In the genomic region with DNA sequence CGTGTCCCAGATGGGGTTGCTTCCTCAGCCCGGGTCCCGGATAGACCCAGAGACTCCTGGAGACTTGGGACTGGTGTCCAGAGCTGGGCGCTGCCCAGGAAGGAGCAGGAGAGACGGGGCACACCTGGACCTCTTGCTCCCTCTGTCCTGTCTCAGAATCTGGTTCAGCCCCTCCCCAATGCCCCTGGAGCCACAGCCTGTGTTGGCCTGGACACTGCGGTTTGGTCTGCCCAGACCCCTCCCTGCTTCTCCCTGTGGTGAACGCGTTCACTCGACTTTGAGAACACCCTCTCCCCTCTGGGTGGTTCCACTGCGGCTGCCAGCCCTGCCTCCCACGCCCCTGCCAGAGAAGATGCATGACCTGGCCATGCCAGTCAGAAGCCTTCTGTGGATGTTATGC, we compare ENCODE assay signal across 19 cellular contexts.
A peak's percentile ranks its signal among the peaks of the same experiment; 100 is the strongest.
DNase-seq lines count a peak whose midpoint lies in the region; ATAC-seq and TF ChIP-seq lines count a peak whose summit lies in the region.
"Had no signal": no experiment of that assay in that cellular context is flagged by ENCODE, and none has a peak within 500 bp of the region (broad histone marks: within the 10 kb centered on the region; RNA-seq: fewer than 3 reads in every experiment).

No MANE protein-coding gene starts in this region.

- no peak for ATAC-seq in HG03565 (IDR thresholded peaks at IDR 0.05; ENCODE audit: unreplicated experiment)

- peak; percentile 59 for DNase-seq in activated effector memory CD4-positive, alpha-beta T cell treated with anti-CD3 and anti-CD28 coated beads, Interleukin-2, amount 50 U/mL, for 16 hours
- no peak for DNase-seq in activated effector memory CD4-positive, alpha-beta T cell treated with Interleukin-2 at 50 U/mL for 16 hours
- DNase-seq in BE2C = peak; percentile 3
- peak; percentile 41 for DNase-seq in islet precursor cell
- peak; percentile 41 for DNase-seq in osteoblast (ENCODE audit: insufficient read length, low spot score, missing footprints)
- DNase-seq in NCI-H1436 treated with DMSO at 0.1 percent for 48 hours (lab: John Stamatoyannopoulos, UW) = no peak
- DNase-seq in SIG-M5 (lab: John Stamatoyannopoulos, UW) = no peak
- DNase-seq: CD4-positive, alpha-beta T cell; H9; IMR-90; Karpas-422; MG63; NCI-H1092 treated with DMSO at 0.1 percent for 48 hours; NCI-H1694; NCI-H510A treated with DMSO at 0.1 percent for 48 hours; NCI-H82; PC-9 had no signal

- H3K4me3 ChIP-seq in BE2C (ENCODE audit: low read depth, low read length) (no peak overlapping the region), osteoblast (ENCODE audit: insufficient read depth, low read length) (no peak overlapping the region)
- H3K4me3 ChIP-seq: PC-9 had no signal

- no peaks in the 10 kb centered on the region for H3K79me2 ChIP-seq in osteoblast (ENCODE audit: insufficient read depth, low read length)

- no peaks in the 10 kb centered on the region for H3K4me1 ChIP-seq in BE2C
- H3K4me1 ChIP-seq in osteoblast (ENCODE audit: insufficient read depth, low read length) = no peaks in the 10 kb centered on the region

- TF ChIP-seq CTCF in BE2C (IDR thresholded peaks at IDR 0.05; ENCODE audit: low read depth, low read length) = no peak
- no peak for TF ChIP-seq CTCF in osteoblast (IDR thresholded peaks at IDR 0.05; ENCODE audit: extremely low read depth, low read depth, low read length)

- H2AFZ ChIP-seq in osteoblast (ENCODE audit: low read length) = no peak overlapping the region
- H2AFZ ChIP-seq: PC-9 had no signal

- H3K27me3 ChIP-seq in BE2C (no peaks in the 10 kb centered on the region), osteoblast (ENCODE audit: insufficient read depth, low read length) (no peaks in the 10 kb centered on the region)
- H3K27me3 ChIP-seq: MG63 had no signal

- no peak overlapping the region for H3K4me2 ChIP-seq in osteoblast (ENCODE audit: insufficient read depth, low read length)
- H3K4me2 ChIP-seq: PC-9 had no signal

- H3K36me3 ChIP-seq in BE2C (no peaks in the 10 kb centered on the region), osteoblast (ENCODE audit: insufficient read depth, low read length) (no peaks in the 10 kb centered on the region)
- H3K36me3 ChIP-seq: MG63 had no signal

- H3K27ac ChIP-seq in osteoblast (ENCODE audit: low read depth, low read length) = no peak overlapping the region
- H3K27ac ChIP-seq: 22Rv1, PC-9 had no signal

- H4K20me1 ChIP-seq in osteoblast (ENCODE audit: insufficient read depth, low read length) = no peaks in the 10 kb centered on the region

- H3K9me3 ChIP-seq in BE2C = no peaks in the 10 kb centered on the region
- no peaks in the 10 kb centered on the region for H3K9me3 ChIP-seq in osteoblast (ENCODE audit: low read depth, low read length)
- H3K9me3 ChIP-seq: MG63 had no signal

Comparison
In these comparisons a context has a peak if more than half of its experiments do, and no peak if none do; other contexts are left out.
1. DNase-seq: peak in activated effector memory CD4-positive, alpha-beta T cell treated with anti-CD3 and anti-CD28 coated beads, Interleukin-2, amount 50 U/mL, for 16 hours (single experiment), BE2C (single experiment), islet precursor cell (single experiment) and osteoblast (single experiment); none in activated effector memory CD4-positive, alpha-beta T cell treated with Interleukin-2 at 50 U/mL for 16 hours (single experiment), NCI-H1436 treated with DMSO at 0.1 percent for 48 hours (single experiment) and SIG-M5 (single experiment).